8 cellular contexts compared by ENCODE assay signal in genomic region chr13:40116008-40116407, GRCh38.
DNase-seq lines count a peak whose midpoint lies in the region; ATAC-seq and TF ChIP-seq lines count a peak whose summit lies in the region.

No MANE protein-coding gene starts in this region.

- no peak overlapping the region for H2AFZ ChIP-seq in osteoblast (ENCODE audit: low read length)

- no peak for TF ChIP-seq CTCF in esophagus muscularis mucosa (IDR thresholded peaks at IDR 0.05)
- no peak for TF ChIP-seq CTCF in osteoblast (IDR thresholded peaks at IDR 0.05; ENCODE audit: extremely low read depth, low read depth, low read length)

- no peak overlapping the region for H3K4me2 ChIP-seq in osteoblast (ENCODE audit: insufficient read depth, low read length)

- intact Hi-C loops in esophagus muscularis mucosa (cut with DNase I) = no loop called here

- H3K9me3 ChIP-seq in esophagus muscularis mucosa (peaks cover 0 to 6% (median 0%) of the 10 kb centered on the region in 4 donors), osteoblast (ENCODE audit: low read depth, low read length) (no peaks in the 10 kb centered on the region)

- 56% methylated on average over 6 of the region's 6 CpGs for WGBS in esophagus muscularis mucosa

- H3K4me1 ChIP-seq in esophagus muscularis mucosa (peaks cover 0 to 28% (median 13%) of the 10 kb centered on the region in 4 donors), osteoblast (ENCODE audit: insufficient read depth, low read length) (peaks cover 20% of the 10 kb centered on the region)

- no peak for TF ChIP-seq POLR2A in esophagus muscularis mucosa (IDR thresholded peaks at IDR 0.05; ENCODE audit: low read depth)

- no peaks in the 10 kb centered on the region for H3K79me2 ChIP-seq in osteoblast (ENCODE audit: insufficient read depth, low read length)

- H3K27me3 ChIP-seq in esophagus muscularis mucosa (no peaks in the 10 kb centered on the region), osteoblast (ENCODE audit: insufficient read depth, low read length) (no peaks in the 10 kb centered on the region)

- no peaks in the 10 kb centered on the region for H4K20me1 ChIP-seq in osteoblast (ENCODE audit: insufficient read depth, low read length)

- ATAC-seq in GM18907 (IDR thresholded peaks at IDR 0.05; ENCODE audit: unreplicated experiment) (peak; percentile 96), HG03196 (IDR thresholded peaks at IDR 0.05; ENCODE audit: unreplicated experiment) (peak; percentile 90), GM21360 (IDR thresholded peaks at IDR 0.05; ENCODE audit: unreplicated experiment) (no peak)
- peak; percentile 85 for ATAC-seq in activated CD4-positive, CD25-positive, alpha-beta regulatory T cell treated with anti-CD3 and anti-CD28 coated beads, Interleukin-2, amount 50 U/mL, for 24 hours

- DNase-seq in esophagus muscularis mucosa (ENCODE audit: extremely low spot score) = no peak
- peak; percentile 63 for DNase-seq in osteoblast (ENCODE audit: insufficient read length, low spot score, missing footprints)
- no peak for DNase-seq in GM19240 (ENCODE audit: insufficient read length, low spot score)
- no peak for DNase-seq in DMS79 (lab: John Stamatoyannopoulos, UW)

- TF ChIP-seq EP300 in esophagus muscularis mucosa (IDR thresholded peaks at IDR 0.05) = no peak

- H3K27ac ChIP-seq in esophagus muscularis mucosa (replicated peaks in 1 of 4) (peak overlapping the region in 3 of 4 donors; percentile 23 to 52 (median 50)), osteoblast (ENCODE audit: low read depth, low read length) (peak overlapping the region; percentile 53)

- no peak overlapping the region for H3K4me3 ChIP-seq in esophagus muscularis mucosa
- H3K4me3 ChIP-seq in osteoblast (ENCODE audit: insufficient read depth, low read length) = no peak overlapping the region

- H3K36me3 ChIP-seq in esophagus muscularis mucosa = no peaks in the 10 kb centered on the region
- no peaks in the 10 kb centered on the region for H3K36me3 ChIP-seq in osteoblast (ENCODE audit: insufficient read depth, low read length)
